ENCODE assay signal across 8 cellular contexts in the genomic region with DNA sequence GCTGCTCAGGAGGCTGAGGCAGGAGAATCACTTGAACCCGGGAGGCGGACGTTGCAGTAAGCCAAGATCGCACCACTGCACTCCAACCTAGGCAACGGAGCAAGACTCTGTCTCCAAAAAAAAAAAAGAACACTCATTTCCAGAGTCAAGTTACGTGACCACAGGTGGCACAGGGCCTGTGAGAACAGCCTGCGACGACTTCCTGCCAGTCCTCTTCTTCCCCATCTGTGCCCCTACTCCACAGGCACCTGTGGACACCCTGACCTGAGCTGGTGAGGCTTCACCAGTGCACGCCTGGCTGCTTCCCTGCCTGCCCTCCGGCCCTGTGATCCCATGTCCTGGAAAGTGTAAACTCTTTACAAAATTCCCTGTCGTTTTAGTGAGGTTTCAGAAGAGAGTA.
A peak's percentile ranks its signal among the peaks of the same experiment; 100 is the strongest.
DNase-seq lines count a peak whose midpoint lies in the region; ATAC-seq and TF ChIP-seq lines count a peak whose summit lies in the region.
"Had no signal": no experiment of that assay in that cellular context is flagged by ENCODE, and none has a peak within 500 bp of the region (broad histone marks: within the 10 kb centered on the region; RNA-seq: fewer than 3 reads in every experiment).

No MANE protein-coding gene starts in this region.

- H3K36me3 ChIP-seq in tibial artery, result peaks cover 0 to 5% (median 0%) of the 10 kb centered on the region in 3 donors

- no TSS peak for BruUV-seq in Calu3 (replicated peaks; lab: Mats Ljungman, UMichigan)

- H3K4me3 Mint-ChIP-seq in T-cell (peak overlapping the region; percentile 66 to 77 (median 69)), nephron progenitor cell (peak overlapping the region; percentile 71), Calu3 (ENCODE audit: low read depth, unreplicated experiment) (no peak overlapping the region)

- DNase-seq in T-cell (peak in 20 of 34 experiments; percentile 30 to 61 (median 44)), nephron progenitor cell (no peak), tibial artery (no peak), NCI-H1105 (lab: John Stamatoyannopoulos, UW) (no peak), Calu3 (no peak)
- DNase-seq: OCI-M1 had no signal

- peaks cover 93 to 97% (median 95%) of the 10 kb centered on the region in 3 donors for H3K4me1 Mint-ChIP-seq in T-cell
- H3K4me1 Mint-ChIP-seq in nephron progenitor cell, result peaks cover 65% of the 10 kb centered on the region
- H3K4me1 Mint-ChIP-seq in Calu3 (ENCODE audit: low read depth, unreplicated experiment), result no peaks in the 10 kb centered on the region

- no peak for TF ChIP-seq CTCF in nephron progenitor cell (IDR thresholded peaks at IDR 0.05)
- no peak for TF ChIP-seq CTCF in tibial artery (IDR thresholded peaks at IDR 0.05)
- no peak for TF ChIP-seq CTCF in Calu3 (IDR thresholded peaks at IDR 0.05; ENCODE audit: unreplicated experiment)

- no peak overlapping the region for H3K27ac ChIP-seq in tibial artery

- no peaks in the 10 kb centered on the region for H3K27me3 ChIP-seq in tibial artery

- ATAC-seq in GM18909 (IDR thresholded peaks at IDR 0.05; ENCODE audit: poor library complexity, unreplicated experiment) (peak; percentile 70), HG02759 (IDR thresholded peaks at IDR 0.05; ENCODE audit: unreplicated experiment) (peak; percentile 61), T-cell (replicated peaks in 1 of 4) (peak; percentile 53 to 71 (median 59))

- H3K9me3 ChIP-seq in tibial artery, result no peaks in the 10 kb centered on the region

- POLR2A ChIA-PET in T-cell (lab: Charles Lee), result no interaction called here

- CTCF ChIA-PET in T-cell (lab: Charles Lee) (interaction anchor here in 1 of 2 donors (0.6 kb wide), 1 partner anchor 133 kb away, joined by 4 read pairs; no protein-coding TSS in a partner anchor), Calu3 (lab: Charles Lee) (no interaction called here)

- H3K27ac Mint-ChIP-seq in T-cell, result peak overlapping the region; percentile 92 to 97
- peak overlapping the region; percentile 96 for H3K27ac Mint-ChIP-seq in nephron progenitor cell
- H3K27ac Mint-ChIP-seq in Calu3 (ENCODE audit: unreplicated experiment), result no peak overlapping the region

- peaks cover 44% of the 10 kb centered on the region for H3K36me3 Mint-ChIP-seq in T-cell
- H3K36me3 Mint-ChIP-seq in nephron progenitor cell (ENCODE audit: low read depth), result peaks cover 4% of the 10 kb centered on the region
- H3K36me3 Mint-ChIP-seq in Calu3 (ENCODE audit: insufficient read depth, unreplicated experiment), result peaks cover 5% of the 10 kb centered on the region

- no peak overlapping the region for H3K4me3 ChIP-seq in tibial artery

- peaks cover 0 to 36% (median 29%) of the 10 kb centered on the region in 4 donors for H3K4me1 ChIP-seq in tibial artery

- no peaks in the 10 kb centered on the region for H3K9me3 Mint-ChIP-seq in T-cell
- no peaks in the 10 kb centered on the region for H3K9me3 Mint-ChIP-seq in nephron progenitor cell
- no peaks in the 10 kb centered on the region for H3K9me3 Mint-ChIP-seq in Calu3 (ENCODE audit: low read depth, unreplicated experiment)

- intact Hi-C loops in tibial artery (cut with DNase I; ENCODE audit: low total_unique reads), result no loop called here
- intact Hi-C loops in Calu3 (cut with micrococcal nuclease; ENCODE audit: unreplicated experiment), result no loop called here

- no peaks in the 10 kb centered on the region for H3K27me3 Mint-ChIP-seq in T-cell
- no peaks in the 10 kb centered on the region for H3K27me3 Mint-ChIP-seq in nephron progenitor cell (ENCODE audit: low read depth, poor library complexity)
- H3K27me3 Mint-ChIP-seq in Calu3 (ENCODE audit: unreplicated experiment), result no peaks in the 10 kb centered on the region

Comparison
In these comparisons a context has a peak if more than half of its experiments do, and no peak if none do; other contexts are left out.
1. DNase-seq: peak in T-cell (20 of 34); none in nephron progenitor cell (single experiment), tibial artery (0 of 2), NCI-H1105 (single experiment) and Calu3 (single experiment).
2. Peak in every context shown above with its lines, with median percentiles within 50 percentile points of each other: ATAC-seq.